18 cellular contexts compared by ENCODE assay signal in the genomic region with DNA sequence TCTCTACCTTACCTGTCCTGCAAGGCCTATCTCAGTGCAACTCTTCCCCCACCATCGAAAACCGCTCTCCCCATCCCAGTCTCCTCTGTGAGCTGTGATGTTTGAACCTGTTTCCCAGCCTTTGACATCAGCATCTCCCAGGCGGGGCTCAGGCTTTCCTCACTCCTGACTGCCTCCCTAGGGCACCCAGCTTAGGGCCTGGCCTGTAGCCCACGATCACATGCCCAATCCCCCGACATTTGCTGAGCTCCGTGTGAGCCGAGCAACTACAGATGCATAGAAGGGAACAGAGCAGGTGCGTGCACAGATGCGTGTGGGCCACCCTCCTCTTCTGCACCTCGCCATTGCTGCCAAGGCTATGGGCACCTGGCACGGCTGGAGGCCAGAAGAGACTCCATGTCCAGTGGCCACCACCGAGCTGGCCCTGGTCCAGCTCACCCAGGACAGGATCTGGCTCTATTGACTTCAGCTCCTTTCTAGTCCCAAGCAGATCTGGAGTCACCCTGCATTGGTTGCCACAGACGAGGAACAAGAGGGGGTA.
"Had no signal": no experiment of that assay in that cellular context is flagged by ENCODE, and none has a peak within 500 bp of the region (broad histone marks: within the 10 kb centered on the region; RNA-seq: fewer than 3 reads in every experiment).

No MANE protein-coding gene starts in this region.

- ATAC-seq: foreskin keratinocyte, left ventricle myocardium superior had no signal

- H3K9me3 Mint-ChIP-seq: activated B cell treated with CpG ODN at 0.5 μM for 24 hours; dendritic cell treated with granulocyte-macrophage colony-stimulating factor and Interleukin-4, amounts not matched to agents 40 ng/mL and 50 ng/mL, for 4 days; nephron progenitor cell had no signal

- H3K27me3 ChIP-seq: breast epithelium, foreskin keratinocyte, transverse colon had no signal

- H3K27ac Mint-ChIP-seq: dendritic cell treated with granulocyte-macrophage colony-stimulating factor and Interleukin-4, amounts not matched to agents 40 ng/mL and 50 ng/mL, for 4 days; nephron progenitor cell had no signal

- H3K4me1 ChIP-seq: breast epithelium, transverse colon had no signal

- H3K4me3 Mint-ChIP-seq: activated B cell treated with CpG ODN at 0.5 μM for 24 hours; dendritic cell treated with granulocyte-macrophage colony-stimulating factor and Interleukin-4, amounts not matched to agents 40 ng/mL and 50 ng/mL, for 4 days; nephron progenitor cell had no signal

- H3K4me1 Mint-ChIP-seq: activated B cell treated with CpG ODN at 0.5 μM for 24 hours had no signal

- H3K27ac ChIP-seq: breast epithelium, foreskin keratinocyte, transverse colon had no signal

- H3K9me3 ChIP-seq: breast epithelium, transverse colon had no signal

- DNase-seq: activated B cell treated with CpG ODN at 0.5 μM for 24 hours; activated CD4-positive, alpha-beta T cell treated with anti-CD3 and anti-CD28 coated beads for 48 hours; activated CD8-positive, alpha-beta memory T cell treated with anti-CD3 and anti-CD28 coated beads for 24 hours; activated naive CD4-positive, alpha-beta T cell treated with Interleukin-2 at 50 U/mL for 16 hours; effector memory CD4-positive, alpha-beta T cell; foreskin keratinocyte; glutamatergic neuron; kidney glomerular epithelial cell; left ventricle myocardium superior; mesendoderm; nephron progenitor cell; stimulated activated CD4-positive, alpha-beta T cell treated with anti-CD3 and anti-CD28 coated beads, Interleukin-2, amount 100 ng/mL, for 48 hours; stimulated activated naive CD4-positive, alpha-beta T cell; substantia nigra; T-helper 2 cell; transverse colon had no signal

- H3K36me3 ChIP-seq: breast epithelium, transverse colon had no signal

- H3K4me3 ChIP-seq: breast epithelium, transverse colon had no signal
